Comparison of ENCODE assay signal across 15 cellular contexts in genomic region chr17:82372063-82372590, GRCh38. TPM values are rescaled to one million over a fixed set of nuclear protein-coding genes. Genes with fewer than 3 reads are reported as not detected.
DNase-seq lines count a peak whose midpoint lies in the region; ATAC-seq and TF ChIP-seq lines count a peak whose summit lies in the region.
"Had no signal": no experiment of that assay in that cellular context is flagged by ENCODE, and none has a peak within 500 bp of the region (broad histone marks: within the 10 kb centered on the region; RNA-seq: fewer than 3 reads in every experiment).

No MANE protein-coding gene starts in this region.

- intact Hi-C loops in right cardiac atrium (cut with DNase I), result no loop called here
- intact Hi-C loops in activated CD8-positive, alpha-beta T cell treated with anti-CD3 and anti-CD28 coated beads for 36 hours (cut with micrococcal nuclease), result no loop called here

- DNase-seq in GM13977 (ENCODE audit: low spot score) (no peak), T-helper 17 cell (peak in 1 of 3 donors; percentile 8), right cardiac atrium (peak in 2 of 3 donors; percentile 39 to 61), progenitor cell of endocrine pancreas (ENCODE audit: low spot score, unreplicated experiment) (no peak), dermis blood vessel endothelial cell (no peak), SHP77 treated with DMSO at 0.1 percent for 48 hours (lab: John Stamatoyannopoulos, UW) (no peak)
- DNase-seq in activated CD8-positive, alpha-beta T cell treated with anti-CD3 and anti-CD28 coated beads for 36 hours, result no peak
- DNase-seq in NK-92 treated with Interleukin-12 subunit alpha and Interleukin-12 subunit beta, amount 100 ng/mL, for 24 hours (lab: John Stamatoyannopoulos, UW), result no peak
- DNase-seq: activated B cell treated with CpG ODN at 0.5 μM for 24 hours; activated effector memory CD4-positive, alpha-beta T cell treated with Interleukin-2 at 50 U/mL for 16 hours; C1 segment of cervical spinal cord; NCI-H1694 had no signal

- H3K4me3 Mint-ChIP-seq in T-helper 17 cell, result peak overlapping the region; percentile 68
- peak overlapping the region; percentile 60 for H3K4me3 Mint-ChIP-seq in progenitor cell of endocrine pancreas (ENCODE audit: low read depth)
- H3K4me3 Mint-ChIP-seq in activated CD8-positive, alpha-beta T cell treated with anti-CD3 and anti-CD28 coated beads for 36 hours, result no peak overlapping the region
- H3K4me3 Mint-ChIP-seq: activated B cell treated with CpG ODN at 0.5 μM for 24 hours had no signal

- in situ Hi-C loops in GM13977 (cut with MboI; ENCODE audit: low pct_unique_long_range_greater_than_20kb, low sequenced_read_pairs, unreplicated experiment), result no loop called here

- POLR2A ChIA-PET in activated CD8-positive, alpha-beta T cell treated with anti-CD3 and anti-CD28 coated beads for 36 hours (lab: Charles Lee), result interaction anchor here (1.0 to 1.1 kb wide), 2 partner anchors 10 to 45 kb away, joined by 3 read pairs; no protein-coding TSS in a partner anchor

- ATAC-seq in T-helper 17 cell (no peak), right cardiac atrium (peak; percentile 6 to 8)
- no peak for ATAC-seq in activated CD8-positive, alpha-beta T cell treated with anti-CD3 and anti-CD28 coated beads for 36 hours
- ATAC-seq: HCT116, left lobe of liver had no signal

- H3K9me3 ChIP-seq in T-helper 17 cell (ENCODE audit: control insufficient read depth, low read length, poor library complexity, severe bottlenecking), result no peaks in the 10 kb centered on the region
- no peaks in the 10 kb centered on the region for H3K9me3 ChIP-seq in right cardiac atrium (ENCODE audit: control insufficient read depth, low read length)

- no peaks in the 10 kb centered on the region for H3K4me1 ChIP-seq in right cardiac atrium (ENCODE audit: control insufficient read depth, insufficient read depth, low read length)

- no peak overlapping the region for H3K27ac ChIP-seq in right cardiac atrium (ENCODE audit: low read length)

- H3K27ac Mint-ChIP-seq in T-helper 17 cell (no peak overlapping the region), progenitor cell of endocrine pancreas (no peak overlapping the region)
- H3K27ac Mint-ChIP-seq in activated CD8-positive, alpha-beta T cell treated with anti-CD3 and anti-CD28 coated beads for 36 hours, result no peak overlapping the region
- H3K27ac Mint-ChIP-seq: activated B cell treated with CpG ODN at 0.5 μM for 24 hours had no signal

- peaks cover 13% of the 10 kb centered on the region for H3K4me1 Mint-ChIP-seq in T-helper 17 cell
- peaks cover 9% of the 10 kb centered on the region for H3K4me1 Mint-ChIP-seq in progenitor cell of endocrine pancreas (ENCODE audit: low read depth)
- H3K4me1 Mint-ChIP-seq in activated CD8-positive, alpha-beta T cell treated with anti-CD3 and anti-CD28 coated beads for 36 hours (ENCODE audit: low read depth), result peaks cover 18% of the 10 kb centered on the region

- 8% methylated on average over 37 of the region's 37 CpGs for WGBS in right cardiac atrium

- peak overlapping the region; percentile 49 for H3K4me3 ChIP-seq in right cardiac atrium (ENCODE audit: low read length)

- CTCF ChIA-PET in activated CD8-positive, alpha-beta T cell treated with anti-CD3 and anti-CD28 coated beads for 36 hours (lab: Charles Lee), result no interaction called here

- TF ChIP-seq CTCF in GM13977 (IDR thresholded peaks at IDR 0.05; ENCODE audit: extremely low read depth, insufficient read depth, missing control alignments), result peak; percentile 11
- TF ChIP-seq CTCF in progenitor cell of endocrine pancreas (IDR thresholded peaks at IDR 0.05; ENCODE audit: unreplicated experiment), result no peak
- no peak for TF ChIP-seq CTCF in activated CD8-positive, alpha-beta T cell treated with anti-CD3 and anti-CD28 coated beads for 36 hours (IDR thresholded peaks at IDR 0.05)

- H3K27me3 ChIP-seq in right cardiac atrium (ENCODE audit: control insufficient read depth, insufficient read depth), result no peaks in the 10 kb centered on the region

- H3K9me3 Mint-ChIP-seq in progenitor cell of endocrine pancreas (ENCODE audit: low read depth), result no peaks in the 10 kb centered on the region
- H3K9me3 Mint-ChIP-seq in activated CD8-positive, alpha-beta T cell treated with anti-CD3 and anti-CD28 coated beads for 36 hours, result no peaks in the 10 kb centered on the region
- H3K9me3 Mint-ChIP-seq: activated B cell treated with CpG ODN at 0.5 μM for 24 hours had no signal

- H3K27me3 Mint-ChIP-seq in T-helper 17 cell, result peaks cover 46% of the 10 kb centered on the region
- H3K27me3 Mint-ChIP-seq in progenitor cell of endocrine pancreas, result peaks cover 29% of the 10 kb centered on the region
- H3K27me3 Mint-ChIP-seq in activated CD8-positive, alpha-beta T cell treated with anti-CD3 and anti-CD28 coated beads for 36 hours, result peaks cover 35% of the 10 kb centered on the region

- H3K36me3 Mint-ChIP-seq in T-helper 17 cell (ENCODE audit: low read depth) (peaks cover 2% of the 10 kb centered on the region), progenitor cell of endocrine pancreas (ENCODE audit: insufficient read depth) (no peaks in the 10 kb centered on the region)
- H3K36me3 Mint-ChIP-seq in activated CD8-positive, alpha-beta T cell treated with anti-CD3 and anti-CD28 coated beads for 36 hours (ENCODE audit: low read depth), result no peaks in the 10 kb centered on the region

RNA-seq across cellular contexts. Expression of gene UTS2R, which starts 0.6 kb away (rescaled TPM):
- total RNA-seq in T-helper 17 cell (not detected), right cardiac atrium (1 to 10 TPM; 2.3 to 7.5 (median 4.6) TPM), progenitor cell of endocrine pancreas (0.22 TPM in 2 replicates), dermis blood vessel endothelial cell (not detected in 2 replicates)
- polyA plus RNA-seq in right cardiac atrium, result 1.0 TPM
- not detected for total RNA-seq in activated CD8-positive, alpha-beta T cell treated with anti-CD3 and anti-CD28 coated beads for 36 hours
- total RNA-seq: activated B cell treated with CpG ODN at 0.5 μM for 24 hours, left lobe of liver, osteoblast had no signal

RNA-seq across cellular contexts. Expression of gene TEX19, which starts 13.1 kb away (rescaled TPM):
- total RNA-seq in T-helper 17 cell (not detected), right cardiac atrium (not detected), progenitor cell of endocrine pancreas (0.24 TPM in 1 of 2 replicates, not detected in the other), dermis blood vessel endothelial cell (0.05 TPM in 1 of 2 replicates, not detected in the other)
- not detected for polyA plus RNA-seq in right cardiac atrium
- total RNA-seq in activated CD8-positive, alpha-beta T cell treated with anti-CD3 and anti-CD28 coated beads for 36 hours, result not detected
- total RNA-seq: activated B cell treated with CpG ODN at 0.5 μM for 24 hours, left lobe of liver had no signal

RNA-seq across cellular contexts. Expression of gene SECTM1, which starts 38.6 kb away (rescaled TPM):
- total RNA-seq in T-helper 17 cell, result 1 to 10 TPM; 4.4 to 6.0 TPM
- total RNA-seq in right cardiac atrium, result 1 to 10 TPM; 2.8 to 5.7 (median 3.3) TPM
- polyA plus RNA-seq in right cardiac atrium, result 2.5 TPM
- total RNA-seq in progenitor cell of endocrine pancreas, result not detected in 2 replicates
- total RNA-seq in dermis blood vessel endothelial cell, result 3.6 and 7.5 TPM in 2 replicates
- total RNA-seq in activated CD8-positive, alpha-beta T cell treated with anti-CD3 and anti-CD28 coated beads for 36 hours, result under 1 TPM; 0.45 to 0.50 TPM
- total RNA-seq: activated B cell treated with CpG ODN at 0.5 μM for 24 hours had no signal

RNA-seq across cellular contexts. Expression of gene HEXD, which starts 46.0 kb away (rescaled TPM):
- total RNA-seq in T-helper 17 cell, result 10 to 100 TPM; 32.2 to 33.4 TPM
- total RNA-seq in right cardiac atrium, result 10 to 100 TPM; 13.6 to 24.4 (median 18.7) TPM
- polyA plus RNA-seq in right cardiac atrium, result 22.5 TPM
- 76.7 and 86.4 TPM in 2 replicates for total RNA-seq in progenitor cell of endocrine pancreas
- 13.1 and 22.0 TPM in 2 replicates for total RNA-seq in dermis blood vessel endothelial cell
- total RNA-seq in activated CD8-positive, alpha-beta T cell treated with anti-CD3 and anti-CD28 coated beads for 36 hours, result 10 to 100 TPM; 21.8 to 21.9 TPM

RNA-seq across cellular contexts. Expression of gene OGFOD3, which starts 46.3 kb away (rescaled TPM):
- total RNA-seq in T-helper 17 cell, result 10 to 100 TPM; 15.8 to 16.5 TPM
- total RNA-seq in right cardiac atrium, result 10 to 100 TPM; 27.9 to 34.0 (median 30.5) TPM
- polyA plus RNA-seq in right cardiac atrium, result 28.9 TPM
- total RNA-seq in progenitor cell of endocrine pancreas, result 31.3 and 31.4 TPM in 2 replicates
- total RNA-seq in dermis blood vessel endothelial cell, result 35.1 and 44.0 TPM in 2 replicates
- 10 to 100 TPM; 22.0 to 25.0 TPM for total RNA-seq in activated CD8-positive, alpha-beta T cell treated with anti-CD3 and anti-CD28 coated beads for 36 hours

Comparison
In these comparisons a context has a peak if more than half of its experiments do, and no peak if none do; other contexts are left out.
1. DNase-seq: peak in right cardiac atrium (2 of 3); none in GM13977 (single experiment), progenitor cell of endocrine pancreas (single experiment), dermis blood vessel endothelial cell (single experiment), SHP77 treated with DMSO at 0.1 percent for 48 hours (single experiment), activated CD8-positive, alpha-beta T cell treated with anti-CD3 and anti-CD28 coated beads for 36 hours (single experiment) and NK-92 treated with Interleukin-12 subunit alpha and Interleukin-12 subunit beta, amount 100 ng/mL, for 24 hours (single experiment).
2. ATAC-seq: peak in right cardiac atrium (2 of 2); none in T-helper 17 cell (single experiment) and activated CD8-positive, alpha-beta T cell treated with anti-CD3 and anti-CD28 coated beads for 36 hours (single experiment).